In the genomic region with DNA sequence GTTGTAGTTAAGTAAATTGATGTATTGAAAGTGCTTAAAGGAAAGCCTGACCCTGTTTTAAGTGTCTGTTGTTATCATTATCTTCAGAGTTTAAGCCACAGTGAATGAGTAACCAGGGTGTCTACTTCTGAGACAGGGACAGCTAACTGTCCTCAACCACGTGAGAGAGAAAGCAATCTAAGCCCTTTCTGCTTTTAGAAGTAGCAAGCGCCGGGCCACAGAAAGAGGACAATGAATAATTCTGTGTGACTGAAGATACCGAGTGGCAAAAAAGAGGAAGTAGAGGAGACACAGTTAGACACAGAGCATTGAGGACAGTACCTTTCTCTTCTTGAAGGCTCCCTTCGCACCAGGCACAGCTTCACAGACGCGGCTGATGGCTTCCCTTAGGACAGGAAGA, we compare ENCODE assay signal across 10 cellular contexts.
DNase-seq lines count a peak whose midpoint lies in the region; ATAC-seq and TF ChIP-seq lines count a peak whose summit lies in the region.
"Had no signal": no experiment of that assay in that cellular context is flagged by ENCODE, and none has a peak within 500 bp of the region (broad histone marks: within the 10 kb centered on the region; RNA-seq: fewer than 3 reads in every experiment).

No MANE protein-coding gene starts in this region.

- DNase-seq in NOMO-1 treated with dmso at 0.1 percent for 144 hours (lab: John Stamatoyannopoulos, UW; ENCODE audit: unreplicated experiment) (peak; percentile 64), osteoblast (ENCODE audit: insufficient read length, low spot score, missing footprints) (no peak), NCI-H2081 treated with DMSO at 0.1 percent for 48 hours (lab: John Stamatoyannopoulos, UW) (no peak), GM03348 (ENCODE audit: low spot score) (no peak), DMS153 (lab: John Stamatoyannopoulos, UW) (no peak)
- DNase-seq: activated gamma-delta T cell, NCI-H510A treated with DMSO at 0.1 percent for 48 hours had no signal

- no peak overlapping the region for H3K4me3 ChIP-seq in osteoblast (ENCODE audit: insufficient read depth, low read length)

- H3K79me2 ChIP-seq in osteoblast (ENCODE audit: insufficient read depth, low read length): no peaks in the 10 kb centered on the region

- H3K27ac ChIP-seq in osteoblast (ENCODE audit: low read depth, low read length): no peak overlapping the region

- peak overlapping the region; percentile 42 for H2AFZ ChIP-seq in osteoblast (ENCODE audit: low read length)

- no peak overlapping the region for H3K4me2 ChIP-seq in osteoblast (ENCODE audit: insufficient read depth, low read length)

- no peak for TF ChIP-seq CTCF in osteoblast (IDR thresholded peaks at IDR 0.05; ENCODE audit: extremely low read depth, low read depth, low read length)

- H4K20me1 ChIP-seq in osteoblast (ENCODE audit: insufficient read depth, low read length): no peaks in the 10 kb centered on the region

- no peaks in the 10 kb centered on the region for H3K27me3 ChIP-seq in osteoblast (ENCODE audit: insufficient read depth, low read length)

- H3K36me3 ChIP-seq in osteoblast (ENCODE audit: insufficient read depth, low read length): no peaks in the 10 kb centered on the region

- peak; percentile 85 for ATAC-seq in GM18909 (IDR thresholded peaks at IDR 0.05; ENCODE audit: poor library complexity, unreplicated experiment)
- peak; percentile 88 for ATAC-seq in HG02970 (IDR thresholded peaks at IDR 0.05; ENCODE audit: low FRiP score, unreplicated experiment)
- no peak for ATAC-seq in GM18520 (IDR thresholded peaks at IDR 0.05; ENCODE audit: unreplicated experiment)

- H3K9me3 ChIP-seq in osteoblast (ENCODE audit: low read depth, low read length): no peaks in the 10 kb centered on the region

- H3K4me1 ChIP-seq in osteoblast (ENCODE audit: insufficient read depth, low read length): no peaks in the 10 kb centered on the region
